In the genomic region with DNA sequence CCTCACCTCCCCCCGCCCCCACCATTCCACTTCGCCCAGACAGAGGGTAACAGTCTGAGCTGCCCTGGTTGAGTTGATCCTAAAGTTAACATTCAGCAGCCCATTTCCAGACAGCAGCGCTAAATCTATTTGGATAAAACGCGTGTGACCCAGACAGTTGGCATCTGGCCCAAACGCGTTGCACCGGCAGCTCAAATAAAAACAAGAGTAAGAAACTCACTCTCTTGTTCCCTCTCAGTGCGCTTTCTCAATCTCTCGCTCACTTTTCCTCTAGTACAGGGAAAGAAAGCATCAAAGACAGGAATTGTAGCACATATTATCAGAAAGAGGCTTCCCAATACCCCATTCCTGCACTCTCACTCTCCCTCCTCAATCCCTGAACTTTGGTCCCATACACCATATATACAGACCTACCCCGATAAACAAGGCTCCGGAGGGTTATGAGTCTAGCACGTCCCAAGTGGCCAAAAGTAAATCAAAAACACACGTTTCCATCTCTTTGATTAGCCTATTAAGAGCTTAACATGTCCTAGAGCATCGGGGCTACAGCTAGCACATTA, we compare ENCODE assay signal across 8 cellular contexts. TPM values are rescaled to one million over a fixed set of nuclear protein-coding genes. Genes with fewer than 3 reads are reported as not detected.
DNase-seq lines count a peak whose midpoint lies in the region; ATAC-seq and TF ChIP-seq lines count a peak whose summit lies in the region.

No MANE protein-coding gene starts in this region.

- WGBS in neuronal stem cell (ENCODE audit: extremely low coverage in 2 of 2, insufficient read length in 2 of 2, insufficient replicate concordance in 1 of 2), 2 donors, result no CpG with 5 or more reads among the region's 15 CpGs

- H3K79me1 ChIP-seq in neuronal stem cell (ENCODE audit: low read depth, low read length), result no peaks in the 10 kb centered on the region

- H2BK120ac ChIP-seq in neuronal stem cell (ENCODE audit: low read depth, low read length), result no peak overlapping the region

- H3K9me3 ChIP-seq in neuronal stem cell (replicated peaks in 1 of 2; ENCODE audit: control insufficient read depth in 2 of 2, insufficient read depth in 1 of 2, low read depth in 1 of 2, low read length in 2 of 2), result no peaks in the 10 kb centered on the region

- H3K18ac ChIP-seq in neuronal stem cell (ENCODE audit: low read length), result no peak overlapping the region

- no peaks in the 10 kb centered on the region for H3K36me3 ChIP-seq in neuronal stem cell (replicated peaks in 1 of 2; ENCODE audit: control insufficient read depth in 2 of 2, insufficient read depth in 2 of 2, low read length in 2 of 2)

- no peaks in the 10 kb centered on the region for H3K27me3 ChIP-seq in neuronal stem cell (ENCODE audit: control insufficient read depth in 3 of 3, insufficient read depth in 3 of 3, low read depth in 1 of 3, low read length in 3 of 3)

- no peak overlapping the region for H2BK5ac ChIP-seq in neuronal stem cell (ENCODE audit: low read length)

- H2BK12ac ChIP-seq in neuronal stem cell (ENCODE audit: low read length), result no peak overlapping the region

- peaks cover 2 to 8% of the 10 kb centered on the region in 2 donors for H3K4me1 ChIP-seq in neuronal stem cell (ENCODE audit: control insufficient read depth in 2 of 2, insufficient read depth in 1 of 2, low read depth in 1 of 2, low read length in 2 of 2)

- peak overlapping the region; percentile 63 for H3K4me2 ChIP-seq in neuronal stem cell (ENCODE audit: insufficient read depth, low read length, poor library complexity, severe bottlenecking)

- no peak overlapping the region for H4K8ac ChIP-seq in neuronal stem cell (ENCODE audit: low read depth, low read length)

- in situ Hi-C loops in GM13976 (cut with MboI; ENCODE audit: low sequenced_read_pairs, unreplicated experiment), result loop anchor here (5.0 to 25.0 kb wide), 3 partner anchors 526 to 843 kb away; no protein-coding TSS in a partner anchor

- no peak overlapping the region for H3K14ac ChIP-seq in neuronal stem cell (ENCODE audit: low read length)

- H3K9me3 Mint-ChIP-seq in activated T-cell treated with anti-CD3 and anti-CD28 coated beads, Interleukin-2, amount 50 U/mL, for 4 hours, result no peaks in the 10 kb centered on the region
- no peaks in the 10 kb centered on the region for H3K9me3 Mint-ChIP-seq in osteocyte (ENCODE audit: unreplicated experiment)

- H3K4me1 Mint-ChIP-seq in activated T-cell treated with anti-CD3 and anti-CD28 coated beads, Interleukin-2, amount 50 U/mL, for 4 hours (ENCODE audit: low read depth), result peaks cover 12% of the 10 kb centered on the region
- H3K4me1 Mint-ChIP-seq in osteocyte (ENCODE audit: unreplicated experiment), result peaks cover 12% of the 10 kb centered on the region

- no peak overlapping the region for H3K23ac ChIP-seq in neuronal stem cell (ENCODE audit: low read depth, low read length, poor library complexity)

- no peak overlapping the region for H3K27ac ChIP-seq in neuronal stem cell (replicated peaks; ENCODE audit: low read length)

- no peak overlapping the region for H3K27ac Mint-ChIP-seq in osteocyte (ENCODE audit: unreplicated experiment)

- H2BK15ac ChIP-seq in neuronal stem cell (ENCODE audit: low read length), result no peak overlapping the region

- no peaks in the 10 kb centered on the region for H3K27me3 Mint-ChIP-seq in activated T-cell treated with anti-CD3 and anti-CD28 coated beads, Interleukin-2, amount 50 U/mL, for 4 hours (ENCODE audit: low read depth)
- H3K27me3 Mint-ChIP-seq in osteocyte (ENCODE audit: unreplicated experiment), result no peaks in the 10 kb centered on the region

- peak overlapping the region; percentile 90 for H2AFZ ChIP-seq in neuronal stem cell (ENCODE audit: low read length)

- peak overlapping the region; percentile 48 to 74 for H3K4me3 ChIP-seq in neuronal stem cell (ENCODE audit: low read length in 2 of 2)

- H3K36me3 Mint-ChIP-seq in activated T-cell treated with anti-CD3 and anti-CD28 coated beads, Interleukin-2, amount 50 U/mL, for 4 hours (ENCODE audit: insufficient read depth), result no peaks in the 10 kb centered on the region
- no peaks in the 10 kb centered on the region for H3K36me3 Mint-ChIP-seq in osteocyte (ENCODE audit: unreplicated experiment)

- no peak overlapping the region for H3K9ac ChIP-seq in neuronal stem cell (ENCODE audit: low read depth, low read length, poor library complexity)

- no peak overlapping the region for H2AK5ac ChIP-seq in neuronal stem cell (ENCODE audit: low read depth, low read length)

- ATAC-seq in GM21825 (IDR thresholded peaks at IDR 0.05; ENCODE audit: unreplicated experiment), result peak; percentile 24
- ATAC-seq in activated T-cell treated with anti-CD3 and anti-CD28 coated beads, Interleukin-2, amount 50 U/mL, for 4 hours, result peak; percentile 18 to 38

- no peak overlapping the region for H4K91ac ChIP-seq in neuronal stem cell (ENCODE audit: low read depth, low read length, poor library complexity)

- H3K4ac ChIP-seq in neuronal stem cell (ENCODE audit: low read length), result no peak overlapping the region

- TF ChIP-seq CTCF in GM13976 (IDR thresholded peaks at IDR 0.05; ENCODE audit: borderline replicate concordance, control extremely low read depth, extremely low read depth, insufficient read depth, missing control alignments) (no peak), osteocyte (IDR thresholded peaks at IDR 0.05) (no peak)

- H3K4me3 Mint-ChIP-seq in activated T-cell treated with anti-CD3 and anti-CD28 coated beads, Interleukin-2, amount 50 U/mL, for 4 hours, result no peak overlapping the region
- H3K4me3 Mint-ChIP-seq in osteocyte (ENCODE audit: unreplicated experiment), result no peak overlapping the region

- DNase-seq in DMS 273 treated with DMSO at 0.1 percent for 48 hours (lab: John Stamatoyannopoulos, UW) (peak; percentile 55), NCI-H446 (lab: John Stamatoyannopoulos, UW) (peak; percentile 53 to 55), foreskin melanocyte (peak; percentile 29), neuronal stem cell (ENCODE audit: low spot score) (no peak), GM13976 (ENCODE audit: low spot score) (no peak), osteocyte (ENCODE audit: extremely low spot score, unreplicated experiment) (no peak)
- DNase-seq in activated T-cell treated with anti-CD3 and anti-CD28 coated beads, Interleukin-2, amount 50 U/mL, for 4 hours, result peak; percentile 15

RNA-seq across cellular contexts. Expression of gene ADAMTS6, which starts 1.3 kb away (rescaled TPM):
- under 1 TPM; 0.27 to 0.63 (median 0.61) TPM for total RNA-seq in activated T-cell treated with anti-CD3 and anti-CD28 coated beads, Interleukin-2, amount 50 U/mL, for 4 hours
- polyA plus RNA-seq in neuronal stem cell (2013, experiment 1 of 2), result 3.5 TPM
- polyA plus RNA-seq in neuronal stem cell (2013, experiment 2 of 2), result 3.4 TPM
- 4.7 and 6.6 TPM in 2 replicates for total RNA-seq in osteocyte

Comparison
In these comparisons a context has a peak if more than half of its experiments do, and no peak if none do; other contexts are left out.
1. DNase-seq: peak in DMS 273 treated with DMSO at 0.1 percent for 48 hours (single experiment), NCI-H446 (2 of 2), activated T-cell treated with anti-CD3 and anti-CD28 coated beads, Interleukin-2, amount 50 U/mL, for 4 hours (single experiment) and foreskin melanocyte (single experiment); none in neuronal stem cell (single experiment), GM13976 (single experiment) and osteocyte (single experiment).